Comparison of ENCODE assay signal across 20 cellular contexts in genomic region chr1:110403805-110404204, GRCh38. TPM values are rescaled to one million over a fixed set of nuclear protein-coding genes. Genes with fewer than 3 reads are reported as not detected.
"Had no signal": no experiment of that assay in that cellular context is flagged by ENCODE, and none has a peak within 500 bp of the region (broad histone marks: within the 10 kb centered on the region; RNA-seq: fewer than 3 reads in every experiment).

No MANE protein-coding gene starts in this region.

- DNase-seq: Karpas-422, KG1, MG63, NCI-H1092, NCI-H1105 treated with DMSO at 0.1 percent for 48 hours, NCI-H1417 treated with DMSO at 0.1 percent for 48 hours, NCI-H187, NCI-H2029, NCI-H2081 treated with DMSO at 0.1 percent for 48 hours, NCI-H2171, NCI-H226, NCI-H446, NCI-H510A, NCI-H524 treated with DMSO at 0.1 percent for 48 hours, NCI-H69, NCI-H774, Right ventricle myocardium superior, RPMI8226, SIG-M5 had no signal

RNA-seq across cellular contexts. Expression of gene PROK1, which starts 47.1 kb away (rescaled TPM):
- total RNA-seq: Right ventricle myocardium superior, SJSA1 had no signal
